ENCODE assay signal across 2 cellular contexts in the genomic region with DNA sequence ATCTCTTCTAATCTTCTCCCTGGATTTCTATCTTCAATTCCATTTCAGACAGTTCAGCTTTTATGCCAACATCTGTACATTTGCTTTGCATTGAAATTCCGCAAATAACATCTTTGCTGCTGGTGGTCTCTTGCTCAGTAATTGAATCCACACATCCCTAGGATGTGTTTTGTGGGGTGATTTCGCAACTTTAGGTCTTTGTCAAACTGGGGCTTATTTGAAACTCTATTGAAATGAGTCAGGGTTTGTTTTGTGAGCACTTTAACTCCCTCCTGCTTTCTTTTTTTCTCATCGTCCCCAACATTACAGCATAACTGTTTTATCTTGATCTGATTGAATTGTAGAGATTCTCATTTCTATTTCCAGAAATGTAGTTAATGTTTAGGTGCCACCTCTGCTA.
A peak's percentile ranks its signal among the peaks of the same experiment; 100 is the strongest.
TF ChIP-seq lines count a peak whose summit lies in the region.

No MANE protein-coding gene starts in this region.

TF ChIP-seq in Ishikawa, 13 proteins besides CTCF, POLR2A, EP300 and RAD21:
- TF ChIP-seq CEBPB (IDR thresholded peaks at IDR 0.05) (0 out of 2 replicates have a peak, but pooled peaks have one; percentile 42), EGR1 (IDR thresholded peaks at IDR 0.05) (no peak)

TF ChIP-seq in K562, 482 proteins besides CTCF, POLR2A, EP300 and RAD21:
- TF ChIP-seq CEBPB (tag; IDR thresholded peaks at IDR 0.05): peak; percentile 46; the same call in 1 of the 2 replicates
- TF ChIP-seq CBFA2T2 (conservative IDR thresholded peaks at IDR 0.05): no peak
